Comparison of ENCODE assay signal across 18 cellular contexts in the genomic region with DNA sequence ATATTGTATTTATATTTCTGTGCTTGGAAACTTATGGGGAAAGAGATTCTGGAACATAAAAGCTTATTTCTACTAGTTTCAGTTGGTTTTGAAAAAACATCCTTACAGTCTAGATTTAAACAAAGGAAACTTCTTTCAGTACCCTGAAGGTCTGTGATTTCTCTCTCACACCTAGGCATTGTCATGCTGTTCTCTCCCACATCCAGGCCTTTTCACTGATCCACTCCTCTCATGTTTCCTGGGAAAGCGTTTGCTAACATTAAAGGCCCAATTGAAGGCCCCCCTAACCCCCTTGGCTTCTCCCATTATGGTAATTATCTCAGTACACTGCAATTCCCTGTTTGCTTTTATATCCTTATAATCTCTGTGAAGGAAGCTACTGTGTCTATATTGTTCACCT. TPM values are rescaled to one million over a fixed set of nuclear protein-coding genes. Genes with fewer than 3 reads are reported as not detected.
"Had no signal": no experiment of that assay in that cellular context is flagged by ENCODE, and none has a peak within 500 bp of the region (broad histone marks: within the 10 kb centered on the region; RNA-seq: fewer than 3 reads in every experiment).

No MANE protein-coding gene starts in this region.

- ATAC-seq: esophagus mucosa; naive thymus-derived CD4-positive, alpha-beta T cell; sciatic nerve; stimulated activated naive B cell treated with anti-CD40 and anti-IgM and Interleukin-4, amounts not matched to agents 10 μg/mL and 1 μg/mL and 100 μg/mL, for 72 hours had no signal

- DNase-seq: cortex of kidney; dorsolateral prefrontal cortex; effector CD8-positive, alpha-beta T cell; islet precursor cell; mesendoderm; naive thymus-derived CD4-positive, alpha-beta T cell; nephron progenitor cell; stimulated activated CD4-positive, alpha-beta T cell treated with anti-CD3 and anti-CD28 coated beads, Interleukin-2, amount 100 ng/mL, for 24 hours; stimulated activated CD4-positive, alpha-beta T cell treated with anti-CD3 and anti-CD28 coated beads, Interleukin-4, amount 100 ng/mL, for 4 hours; stimulated activated naive B cell treated with anti-CD40 and anti-IgM and Interleukin-4, amounts not matched to agents 10 μg/mL and 1 μg/mL and 100 μg/mL, for 72 hours; trophoblast cell had no signal

- H3K4me1 ChIP-seq: parathyroid adenoma, prostate gland had no signal

- FAIRE-seq: endometrium, frontal cortex had no signal

- H3K27ac ChIP-seq: dorsolateral prefrontal cortex, parathyroid adenoma, prostate gland, skin epidermis had no signal

- H3K9me3 ChIP-seq: prostate gland had no signal

- H3K79me2 ChIP-seq: parathyroid adenoma had no signal

- H2AFZ ChIP-seq: parathyroid adenoma had no signal

- H3K4me3 ChIP-seq: prostate gland, skin epidermis had no signal

- H3K9ac ChIP-seq: parathyroid adenoma had no signal

- H3K36me3 ChIP-seq: prostate gland had no signal

RNA-seq across cellular contexts. Expression of a gene that starts 0.9 kb away (rescaled TPM):
- polyA plus RNA-seq: naive thymus-derived CD4-positive, alpha-beta T cell had no signal

RNA-seq across cellular contexts. Expression of a gene that starts 4.2 kb away (rescaled TPM):
- polyA plus RNA-seq: naive thymus-derived CD4-positive, alpha-beta T cell had no signal

RNA-seq across cellular contexts. Expression of a gene that starts 7.1 kb away (rescaled TPM):
- polyA plus RNA-seq: naive thymus-derived CD4-positive, alpha-beta T cell had no signal

RNA-seq across cellular contexts. Expression of a gene that starts 12.5 kb away (rescaled TPM):
- polyA plus RNA-seq: naive thymus-derived CD4-positive, alpha-beta T cell had no signal
